ENCODE assay signal across 10 cellular contexts in the genomic region with DNA sequence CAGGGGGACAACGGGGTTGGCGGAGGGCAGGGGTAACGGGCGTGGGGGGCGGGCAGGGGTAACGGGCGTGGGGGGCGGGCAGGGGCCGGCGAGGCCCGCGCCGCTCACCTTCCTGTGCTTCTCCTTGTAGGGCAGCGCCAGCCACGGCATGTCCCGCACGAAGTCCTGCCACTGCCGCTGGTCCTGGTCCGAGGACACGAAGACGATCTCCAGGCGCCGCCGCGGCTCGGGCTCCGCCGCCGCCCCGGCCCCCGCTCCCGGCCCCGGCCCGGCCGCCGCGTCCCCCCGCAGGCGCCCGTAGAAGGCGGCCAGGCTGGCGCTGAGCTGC. TPM values are rescaled to one million over a fixed set of nuclear protein-coding genes. Genes with fewer than 3 reads are reported as not detected.
A peak's percentile ranks its signal among the peaks of the same experiment; 100 is the strongest.
DNase-seq lines count a peak whose midpoint lies in the region; ATAC-seq, FAIRE-seq and TF ChIP-seq lines count a peak whose summit lies in the region.
"Had no signal": no experiment of that assay in that cellular context is flagged by ENCODE, and none has a peak within 500 bp of the region (broad histone marks: within the 10 kb centered on the region; RNA-seq: fewer than 3 reads in every experiment).

No MANE protein-coding gene starts in this region.

- no peak overlapping the region for H2AK5ac ChIP-seq in mesendoderm (ENCODE audit: low read length)

- CTCF ChIA-PET in A673 (lab: Charles Lee): interaction anchor here (0.7 to 1.2 kb wide), 5 partner anchors 18 to 567 kb away, joined by 3 to 4 read pairs (median 4); a partner anchor contains a TSS

- no peak overlapping the region for H3K27ac Mint-ChIP-seq in activated T-cell treated with anti-CD3 and anti-CD28 coated beads, Interleukin-2, amount 50 U/mL, for 72 hours
- H3K27ac Mint-ChIP-seq: activated naive CD8-positive, alpha-beta T cell treated with anti-CD3 and anti-CD28 coated beads, Interleukin-2, amount 10 ng/mL, durations not matched to agents 7 days and 5 days had no signal

- intact Hi-C loops in A673 (cut with micrococcal nuclease; ENCODE audit: unreplicated experiment) (no loop called here), breast epithelium (cut with DNase I; ENCODE audit: low total_unique reads) (no loop called here)

- POLR2A ChIA-PET in A673 (lab: Charles Lee; ENCODE audit: low non-redundant PET): interaction anchor here (0.7 kb wide), 1 partner anchor 18 kb away, joined by 3 read pairs; no protein-coding TSS in a partner anchor

- H3K4me1 ChIP-seq in A673 (ENCODE audit: insufficient read depth, low read length, poor library complexity, severe bottlenecking): peaks cover 8% of the 10 kb centered on the region
- H3K4me1 ChIP-seq in breast epithelium: peaks cover 0 to 8% of the 10 kb centered on the region in 2 donors
- H3K4me1 ChIP-seq in mesendoderm (ENCODE audit: control insufficient read depth, low read depth, low read length): peaks cover 5% of the 10 kb centered on the region

- DNase-seq in A673 (ENCODE audit: low spot score) (no peak), breast epithelium (ENCODE audit: low spot score in 2 of 2) (peak in 1 of 2 donors; percentile 46), mesendoderm (no peak), H54 (ENCODE audit: insufficient read length, low spot score) (no peak)
- DNase-seq in activated CD4-positive, CD25-positive, alpha-beta regulatory T cell (lab: John Stamatoyannopoulos, UW): no peak
- no peak for DNase-seq in activated T-cell treated with anti-CD3 and anti-CD28 coated beads, Interleukin-2, amount 50 U/mL, for 72 hours

- H3K36me3 ChIP-seq in A673 (ENCODE audit: insufficient read depth, low read length, poor library complexity, severe bottlenecking): no peaks in the 10 kb centered on the region
- no peaks in the 10 kb centered on the region for H3K36me3 ChIP-seq in breast epithelium
- no peaks in the 10 kb centered on the region for H3K36me3 ChIP-seq in mesendoderm (ENCODE audit: control insufficient read depth, insufficient read depth, low read length)

- H2BK120ac ChIP-seq in mesendoderm (ENCODE audit: low read depth, low read length): peak overlapping the region; percentile 19

- TF ChIP-seq CTCF in A673 (conservative IDR thresholded peaks at IDR 0.05; ENCODE audit: low read depth, low read length) (no peak), breast epithelium (IDR thresholded peaks at IDR 0.05) (no peak)

- no TSS peak for BruUV-seq in A673 (replicated peaks; lab: Mats Ljungman, UMichigan)

- peak overlapping the region; percentile 96 for H3K9ac ChIP-seq in mesendoderm (ENCODE audit: low read length)
- H3K9ac ChIP-seq: KMS-11 had no signal

- no peak for FAIRE-seq in H54 (lab: Jason Lieb, UNC)

- H3K79me2 ChIP-seq in mesendoderm (ENCODE audit: control insufficient read depth, insufficient read depth, low read length): peaks cover 48% of the 10 kb centered on the region

- no peak overlapping the region for H3K4me2 ChIP-seq in mesendoderm (ENCODE audit: low read length)

- ATAC-seq in HG03039 (IDR thresholded peaks at IDR 0.05; ENCODE audit: unreplicated experiment) (peak; percentile 18), HG03469 (IDR thresholded peaks at IDR 0.05; ENCODE audit: unreplicated experiment) (no peak)
- ATAC-seq in activated T-cell treated with anti-CD3 and anti-CD28 coated beads, Interleukin-2, amount 50 U/mL, for 72 hours (replicated peaks in 1 of 2): no peak

- no peak overlapping the region for H2BK15ac ChIP-seq in mesendoderm (replicated peaks; ENCODE audit: low read depth)

- H4K5ac ChIP-seq in mesendoderm (ENCODE audit: low read length): no peak overlapping the region

- H3K56ac ChIP-seq in mesendoderm (ENCODE audit: low read length): peak overlapping the region; percentile 97

- peaks cover 35% of the 10 kb centered on the region for H3K27me3 Mint-ChIP-seq in activated T-cell treated with anti-CD3 and anti-CD28 coated beads, Interleukin-2, amount 50 U/mL, for 72 hours (ENCODE audit: low read depth)

- no peak overlapping the region for H3K23ac ChIP-seq in mesendoderm (ENCODE audit: low read length)

- WGBS in mesendoderm (ENCODE audit: extremely low coverage, insufficient coverage, low lambda C conversion rate): no CpG with 5 or more reads among the region's 42 CpGs

- H3K79me1 ChIP-seq in mesendoderm (ENCODE audit: low read length): peaks cover 4% of the 10 kb centered on the region

- H3K18ac ChIP-seq in mesendoderm (ENCODE audit: low read length): peak overlapping the region; percentile 100

- no peaks in the 10 kb centered on the region for H3K9me3 Mint-ChIP-seq in activated T-cell treated with anti-CD3 and anti-CD28 coated beads, Interleukin-2, amount 50 U/mL, for 72 hours
- H3K9me3 Mint-ChIP-seq: activated naive CD8-positive, alpha-beta T cell treated with anti-CD3 and anti-CD28 coated beads, Interleukin-2, amount 10 ng/mL, durations not matched to agents 7 days and 5 days had no signal

- H3K4me3 ChIP-seq in A673 (ENCODE audit: low read depth, low read length, poor library complexity, severe bottlenecking) (peak overlapping the region; percentile 54), breast epithelium (peak overlapping the region; percentile 58 to 85 (median 72)), mesendoderm (ENCODE audit: low read length) (peak overlapping the region; percentile 88)

- H3K27me3 ChIP-seq in A673 (replicated peaks; ENCODE audit: insufficient read depth, low read depth, low read length, poor library complexity): peaks cover 41% of the 10 kb centered on the region
- no peaks in the 10 kb centered on the region for H3K27me3 ChIP-seq in breast epithelium
- no peaks in the 10 kb centered on the region for H3K27me3 ChIP-seq in mesendoderm (ENCODE audit: insufficient read depth, low read length, poor library complexity)

- no peak overlapping the region for H3K4me3 Mint-ChIP-seq in activated T-cell treated with anti-CD3 and anti-CD28 coated beads, Interleukin-2, amount 50 U/mL, for 72 hours

- no peak overlapping the region for H4K8ac ChIP-seq in mesendoderm (ENCODE audit: low read depth, low read length)

- peaks cover 0 to 2% of the 10 kb centered on the region in 2 donors for H3K36me3 Mint-ChIP-seq in activated T-cell treated with anti-CD3 and anti-CD28 coated beads, Interleukin-2, amount 50 U/mL, for 72 hours (ENCODE audit: insufficient read depth in 2 of 2)
- H3K36me3 Mint-ChIP-seq: activated naive CD8-positive, alpha-beta T cell treated with anti-CD3 and anti-CD28 coated beads, Interleukin-2, amount 10 ng/mL, durations not matched to agents 7 days and 5 days had no signal

- H3K4ac ChIP-seq in mesendoderm (ENCODE audit: low read depth, low read length): peak overlapping the region; percentile 98

- H3K4me1 Mint-ChIP-seq in activated T-cell treated with anti-CD3 and anti-CD28 coated beads, Interleukin-2, amount 50 U/mL, for 72 hours (ENCODE audit: low read depth): peaks cover 21% of the 10 kb centered on the region

- TF ChIP-seq POLR2A in breast epithelium (IDR thresholded peaks at IDR 0.05): no peak
- no peak for TF ChIP-seq POLR2A in H54 (IDR thresholded peaks at IDR 0.05; ENCODE audit: low read depth, low read length)

- H2BK5ac ChIP-seq in mesendoderm (ENCODE audit: low read length): peak overlapping the region; percentile 78

- H3K27ac ChIP-seq in A673 (ENCODE audit: low read depth, low read length, poor library complexity, severe bottlenecking) (no peak overlapping the region), breast epithelium (peak overlapping the region; percentile 57 to 85), mesendoderm (ENCODE audit: low read depth, low read length) (peak overlapping the region; percentile 98)
- H3K27ac ChIP-seq: KMS-11 had no signal

- H3K9me3 ChIP-seq in A673 (ENCODE audit: low read depth, low read length, poor library complexity, severe bottlenecking) (no peaks in the 10 kb centered on the region), breast epithelium (no peaks in the 10 kb centered on the region)

RNA-seq across cellular contexts. Expression of a gene that starts 0.4 kb away (rescaled TPM):
- total RNA-seq in A673 (2021) (6.0 and 9.8 TPM in 2 replicates), breast epithelium (10 to 100 TPM in 2 of 3 donors, 1 to 10 TPM in 1; 9.3 to 14.3 (median 12.8) TPM)
- 125 TPM for polyA plus RNA-seq in mesendoderm (2013, experiment 1 of 2)
- 122 TPM for polyA plus RNA-seq in mesendoderm (2013, experiment 2 of 2)
- 1 to 10 TPM; 1.2 to 1.7 TPM for total RNA-seq in activated T-cell treated with anti-CD3 and anti-CD28 coated beads, Interleukin-2, amount 50 U/mL, for 72 hours

RNA-seq across cellular contexts. Expression of a gene that starts 17.8 kb away (rescaled TPM):
- total RNA-seq in A673 (2021): 20.0 and 21.8 TPM in 2 replicates
- total RNA-seq in breast epithelium: 10 to 100 TPM; 10.1 to 12.0 (median 10.8) TPM
- 16.4 TPM for polyA plus RNA-seq in mesendoderm (2013, experiment 1 of 2)
- polyA plus RNA-seq in mesendoderm (2013, experiment 2 of 2): 16.9 TPM
- total RNA-seq in activated T-cell treated with anti-CD3 and anti-CD28 coated beads, Interleukin-2, amount 50 U/mL, for 72 hours: 10 to 100 TPM; 10.3 to 12.0 TPM
